ENCODE assay signal across 22 cellular contexts in the genomic region with DNA sequence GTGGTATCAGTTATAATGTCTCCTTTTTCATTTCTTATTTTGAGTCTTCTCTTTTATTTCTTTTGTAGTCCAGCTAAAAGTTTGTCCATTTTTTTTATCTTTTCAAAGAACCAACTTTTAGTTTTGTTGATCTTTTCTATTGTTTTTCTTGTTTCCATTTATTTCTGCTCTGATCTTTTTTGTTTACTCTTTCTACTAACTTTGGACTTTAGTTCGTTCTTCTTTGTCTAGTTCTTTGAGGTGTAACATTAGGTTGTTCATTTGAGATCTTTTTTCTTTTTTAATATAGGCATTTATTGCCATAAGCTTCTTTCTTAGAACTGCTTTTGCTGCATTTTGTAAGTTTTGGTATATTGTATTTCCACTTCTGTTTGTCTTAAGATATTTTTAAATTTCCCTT.
"Had no signal": no experiment of that assay in that cellular context is flagged by ENCODE, and none has a peak within 500 bp of the region (broad histone marks: within the 10 kb centered on the region; RNA-seq: fewer than 3 reads in every experiment).

No MANE protein-coding gene starts in this region.

- H3K27ac Mint-ChIP-seq: activated naive CD4-positive, alpha-beta T cell treated with anti-CD3 and anti-CD28 coated beads for 36 hours; activated naive CD8-positive, alpha-beta T cell treated with anti-CD3 and anti-CD28 coated beads, Interleukin-2, amount 50 U/mL, for 24 hours; activated T-cell treated with anti-CD3 and anti-CD28 coated beads, Interleukin-2, amount 50 U/mL, for 24 hours; memory B cell; T-helper 2 cell treated with Interferon-gamma antibody and Interleukin-4, amounts not matched to agents 5 μg/mL and 100 μg/mL, for 36 hours; type B pancreatic cell had no signal

- ATAC-seq: activated CD4-positive, CD25-positive, alpha-beta regulatory T cell treated with anti-CD3 and anti-CD28 coated beads, Interleukin-2, amount 50 U/mL, for 24 hours; activated naive CD8-positive, alpha-beta T cell treated with anti-CD3 and anti-CD28 coated beads, Interleukin-2, amount 50 U/mL, for 24 hours; esophagus mucosa; sciatic nerve had no signal

- H3K4me3 Mint-ChIP-seq: activated naive CD4-positive, alpha-beta T cell treated with anti-CD3 and anti-CD28 coated beads for 36 hours; activated naive CD8-positive, alpha-beta T cell treated with anti-CD3 and anti-CD28 coated beads, Interleukin-2, amount 50 U/mL, for 24 hours; activated T-cell treated with anti-CD3 and anti-CD28 coated beads, Interleukin-2, amount 50 U/mL, for 24 hours; memory B cell; neural crest cell; T-helper 2 cell treated with Interferon-gamma antibody and Interleukin-4, amounts not matched to agents 5 μg/mL and 100 μg/mL, for 36 hours; type B pancreatic cell had no signal

- DNase-seq: activated CD4-positive, alpha-beta T cell treated with anti-CD3 and anti-CD28 coated beads, Interleukin-2, amount 50 U/mL, for 1 hour; activated CD8-positive, alpha-beta memory T cell treated with anti-CD3 and anti-CD28 coated beads for 24 hours; activated CD8-positive, alpha-beta memory T cell treated with anti-CD3 and anti-CD28 coated beads, Interleukin-2, amount 50 U/mL, for 4 hours; activated effector memory CD4-positive, alpha-beta T cell treated with Interleukin-2 at 50 U/mL for 16 hours; activated naive CD4-positive, alpha-beta T cell treated with anti-CD3 and anti-CD28 coated beads for 36 hours; activated naive CD8-positive, alpha-beta T cell treated with anti-CD3 and anti-CD28 coated beads, Interleukin-2, amount 50 U/mL, for 24 hours; activated T-cell treated with anti-CD3 and anti-CD28 coated beads, Interleukin-2, amount 50 U/mL, for 24 hours; effector CD4-positive, alpha-beta T cell; foreskin melanocyte; hippocampal formation; occipital lobe; posterior cingulate gyrus; SK-N-SH; stimulated activated CD4-positive, alpha-beta T cell treated with anti-CD3 and anti-CD28 coated beads, Interleukin-15, amount 100 ng/mL, for 24 hours; stimulated activated naive CD4-positive, alpha-beta T cell treated with Interleukin-2 at 50 U/mL for 16 hours had no signal

- H3K27me3 Mint-ChIP-seq: activated naive CD8-positive, alpha-beta T cell treated with anti-CD3 and anti-CD28 coated beads, Interleukin-2, amount 50 U/mL, for 24 hours; activated T-cell treated with anti-CD3 and anti-CD28 coated beads, Interleukin-2, amount 50 U/mL, for 24 hours; memory B cell; type B pancreatic cell had no signal

- H3K4me1 Mint-ChIP-seq: neural crest cell had no signal
